16 cellular contexts compared by ENCODE assay signal in the genomic region with DNA sequence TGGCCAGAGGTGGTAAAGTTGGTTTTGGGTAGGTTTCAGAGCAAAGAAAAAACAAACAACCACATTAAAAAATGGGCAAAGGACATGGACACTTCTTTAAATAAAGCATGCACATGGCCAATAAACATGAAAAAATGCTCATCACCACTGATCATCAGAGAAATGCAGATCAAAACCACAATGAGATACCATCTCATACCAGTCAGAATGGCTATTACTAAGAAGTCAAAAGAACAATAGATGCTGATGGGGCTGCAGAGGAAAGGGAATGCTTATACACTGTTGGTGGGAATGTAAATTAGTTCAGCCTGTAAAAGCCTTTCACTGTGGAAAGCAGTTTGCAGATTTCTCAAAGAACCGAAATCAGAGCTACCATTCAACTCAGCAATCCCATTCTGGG.
"Had no signal": no experiment of that assay in that cellular context is flagged by ENCODE, and none has a peak within 500 bp of the region (broad histone marks: within the 10 kb centered on the region; RNA-seq: fewer than 3 reads in every experiment).

No MANE protein-coding gene starts in this region.

- ATAC-seq: activated CD4-positive, alpha-beta T cell treated with anti-CD3 and anti-CD28 coated beads for 36 hours; activated CD8-positive, alpha-beta T cell treated with anti-CD3 and anti-CD28 coated beads for 36 hours; activated naive CD8-positive, alpha-beta T cell treated with anti-CD3 and anti-CD28 coated beads, Interleukin-2, amount 50 U/mL, for 24 hours; body of pancreas; natural killer cell treated with Interleukin-12 subunit alpha and Interleukin-12 subunit beta and Interleukin-15 and Interleukin-18, amount 100 ng/mL, for 72 hours had no signal

- H3K9me3 Mint-ChIP-seq: activated CD8-positive, alpha-beta T cell treated with anti-CD3 and anti-CD28 coated beads for 36 hours had no signal

- H3K4me3 Mint-ChIP-seq: activated CD4-positive, alpha-beta T cell treated with anti-CD3 and anti-CD28 coated beads for 36 hours; activated CD8-positive, alpha-beta T cell treated with anti-CD3 and anti-CD28 coated beads for 36 hours; activated naive CD8-positive, alpha-beta T cell treated with anti-CD3 and anti-CD28 coated beads, Interleukin-2, amount 50 U/mL, for 24 hours; dendritic cell treated with granulocyte-macrophage colony-stimulating factor and Interleukin-4, amounts not matched to agents 40 ng/mL and 50 ng/mL, for 4 days; natural killer cell treated with Interleukin-12 subunit alpha and Interleukin-12 subunit beta and Interleukin-15 and Interleukin-18, amount 100 ng/mL, for 72 hours had no signal

- H3K4me1 Mint-ChIP-seq: activated CD4-positive, alpha-beta T cell treated with anti-CD3 and anti-CD28 coated beads for 36 hours; activated naive CD8-positive, alpha-beta T cell treated with anti-CD3 and anti-CD28 coated beads, Interleukin-2, amount 50 U/mL, for 24 hours had no signal

- H3K27me3 Mint-ChIP-seq: activated CD4-positive, alpha-beta T cell treated with anti-CD3 and anti-CD28 coated beads for 36 hours; activated CD8-positive, alpha-beta T cell treated with anti-CD3 and anti-CD28 coated beads for 36 hours; activated naive CD8-positive, alpha-beta T cell treated with anti-CD3 and anti-CD28 coated beads, Interleukin-2, amount 50 U/mL, for 24 hours; dendritic cell treated with granulocyte-macrophage colony-stimulating factor and Interleukin-4, amounts not matched to agents 40 ng/mL and 50 ng/mL, for 4 days; natural killer cell treated with Interleukin-12 subunit alpha and Interleukin-12 subunit beta and Interleukin-15 and Interleukin-18, amount 100 ng/mL, for 72 hours had no signal

- H3K27me3 ChIP-seq: body of pancreas, sigmoid colon had no signal

- DNase-seq: activated CD4-positive, alpha-beta T cell treated with anti-CD3 and anti-CD28 coated beads for 36 hours; activated CD8-positive, alpha-beta memory T cell treated with anti-CD3 and anti-CD28 coated beads, Interleukin-2, amount 50 U/mL, for 4 hours; activated CD8-positive, alpha-beta T cell treated with anti-CD3 and anti-CD28 coated beads for 36 hours; activated naive CD4-positive, alpha-beta T cell treated with Interleukin-2 at 50 U/mL for 16 hours; activated naive CD8-positive, alpha-beta T cell treated with anti-CD3 and anti-CD28 coated beads, Interleukin-2, amount 50 U/mL, for 24 hours; body of pancreas; central memory CD4-positive, alpha-beta T cell; sigmoid colon; stimulated activated CD4-positive, alpha-beta T cell treated with anti-CD3 and anti-CD28 coated beads, Interleukin-12 subunit alpha, Interleukin-12 subunit beta, amount 100 ng/mL, for 4 hours; stimulated activated naive CD4-positive, alpha-beta T cell; substantia nigra; T-helper 9 cell; trophoblast cell had no signal

- H3K27ac Mint-ChIP-seq: activated CD4-positive, alpha-beta T cell treated with anti-CD3 and anti-CD28 coated beads for 36 hours; activated CD8-positive, alpha-beta T cell treated with anti-CD3 and anti-CD28 coated beads for 36 hours; activated naive CD8-positive, alpha-beta T cell treated with anti-CD3 and anti-CD28 coated beads, Interleukin-2, amount 50 U/mL, for 24 hours; dendritic cell treated with granulocyte-macrophage colony-stimulating factor and Interleukin-4, amounts not matched to agents 40 ng/mL and 50 ng/mL, for 4 days; natural killer cell treated with Interleukin-12 subunit alpha and Interleukin-12 subunit beta and Interleukin-15 and Interleukin-18, amount 100 ng/mL, for 72 hours had no signal

- H3K27ac ChIP-seq: body of pancreas, sigmoid colon, VCaP had no signal

- H3K4me1 ChIP-seq: body of pancreas, sigmoid colon had no signal
